ENCODE assay signal across 14 cellular contexts in the genomic region with DNA sequence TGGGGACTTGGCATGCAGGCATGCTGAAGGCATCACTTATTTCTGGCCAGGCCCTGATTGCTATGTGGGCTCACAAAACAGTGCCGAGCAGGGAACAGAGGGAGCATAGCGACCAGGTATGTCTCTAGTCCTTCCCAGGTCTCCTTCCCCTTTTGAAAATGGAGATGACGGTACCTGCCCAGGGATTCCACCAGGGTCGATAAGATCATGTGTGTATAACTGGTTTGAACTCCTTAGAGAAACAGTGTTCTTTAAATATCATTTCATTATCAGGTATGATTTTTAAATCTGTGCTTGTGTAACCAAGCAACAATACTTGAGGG.
DNase-seq lines count a peak whose midpoint lies in the region; ATAC-seq, FAIRE-seq and TF ChIP-seq lines count a peak whose summit lies in the region.
"Had no signal": no experiment of that assay in that cellular context is flagged by ENCODE, and none has a peak within 500 bp of the region (broad histone marks: within the 10 kb centered on the region; RNA-seq: fewer than 3 reads in every experiment).

No MANE protein-coding gene starts in this region.

- no peak overlapping the region for H3K27ac ChIP-seq in CD4-positive, alpha-beta T cell (ENCODE audit: low read depth, low read length)
- no peak overlapping the region for H3K27ac ChIP-seq in CD8-positive, alpha-beta memory T cell (ENCODE audit: low read depth, low read length)
- peak overlapping the region; percentile 17 for H3K27ac ChIP-seq in epithelial cell of prostate
- no peak overlapping the region for H3K27ac ChIP-seq in ovary
- no peak overlapping the region for H3K27ac ChIP-seq in pancreas

- H3K4me1 Mint-ChIP-seq in CD4-positive, alpha-beta T cell (ENCODE audit: low read depth), result peaks cover 53% of the 10 kb centered on the region
- H3K4me1 Mint-ChIP-seq in CD8-positive, alpha-beta memory T cell, result peaks cover 51 to 71% (median 60%) of the 10 kb centered on the region in 3 donors
- H3K4me1 Mint-ChIP-seq in natural killer cell treated with Interleukin-12 subunit alpha and Interleukin-12 subunit beta and Interleukin-15 and Interleukin-18, amount 100 ng/mL, for 72 hours (ENCODE audit: low read depth in 2 of 2), result peaks cover 33 to 41% of the 10 kb centered on the region in 2 donors

- no peak for FAIRE-seq in pancreas (lab: Jason Lieb, UNC)
- FAIRE-seq: GM12878, GM18507 had no signal

- POLR2A ChIA-PET in CD4-positive, alpha-beta T cell (lab: Charles Lee), result no interaction called here
- POLR2A ChIA-PET in CD8-positive, alpha-beta memory T cell (lab: Charles Lee), result no interaction called here

- H3K9me3 Mint-ChIP-seq in CD4-positive, alpha-beta T cell, result no peaks in the 10 kb centered on the region
- H3K9me3 Mint-ChIP-seq in CD8-positive, alpha-beta memory T cell, result no peaks in the 10 kb centered on the region
- H3K9me3 Mint-ChIP-seq in natural killer cell treated with Interleukin-12 subunit alpha and Interleukin-12 subunit beta and Interleukin-15 and Interleukin-18, amount 100 ng/mL, for 72 hours, result peaks cover 5% of the 10 kb centered on the region

- CTCF ChIA-PET in CD4-positive, alpha-beta T cell (lab: Charles Lee), result no interaction called here
- CTCF ChIA-PET in CD8-positive, alpha-beta memory T cell (lab: Charles Lee), result no interaction called here

- no peak for TF ChIP-seq POLR2A in ovary (IDR thresholded peaks at IDR 0.05)

- no peak overlapping the region for H3K4me3 ChIP-seq in CD8-positive, alpha-beta memory T cell (ENCODE audit: low read length)
- H3K4me3 ChIP-seq in ovary (no peak overlapping the region), pancreas (no peak overlapping the region)
- H3K4me3 ChIP-seq: GM12878, HAP-1 had no signal

- no peak for TF ChIP-seq EP300 in ovary (IDR thresholded peaks at IDR 0.05)

- H3K4me3 Mint-ChIP-seq in CD4-positive, alpha-beta T cell, result no peak overlapping the region
- H3K4me3 Mint-ChIP-seq in CD8-positive, alpha-beta memory T cell, result peak overlapping the region in 2 of 7 donors; percentile 11 to 29
- no peak overlapping the region for H3K4me3 Mint-ChIP-seq in natural killer cell treated with Interleukin-12 subunit alpha and Interleukin-12 subunit beta and Interleukin-15 and Interleukin-18, amount 100 ng/mL, for 72 hours

- WGBS in ovary, 3 donors, result 83 to 96% (median 93%) methylated on average over 4 of the region's 4 CpGs
- WGBS in pancreas, 2 donors, result 83 to 93% methylated on average over 4 of the region's 4 CpGs

- DNase-seq in CD4-positive, alpha-beta T cell, result no peak
- DNase-seq in CD8-positive, alpha-beta memory T cell, result no peak
- DNase-seq in epithelial cell of prostate (ENCODE audit: low read depth, low spot score) (no peak), ovary (no peak), pancreas (no peak)
- DNase-seq in natural killer cell treated with Interleukin-12 subunit alpha and Interleukin-12 subunit beta and Interleukin-15 and Interleukin-18, amount 100 ng/mL, for 72 hours (ENCODE audit: low spot score), result no peak
- no peak for DNase-seq in stimulated activated CD4-positive, alpha-beta T cell treated with anti-CD3 and anti-CD28 coated beads, Interleukin-2, amount 100 ng/mL, for 48 hours
- DNase-seq: Caco-2, NCI-H1436 treated with DMSO at 0.1 percent for 48 hours, NCI-H2081, NCI-H524 treated with DMSO at 0.1 percent for 48 hours had no signal

- H3K27me3 ChIP-seq in CD4-positive, alpha-beta T cell (ENCODE audit: control insufficient read depth, insufficient read depth, low read length), result no peaks in the 10 kb centered on the region
- H3K27me3 ChIP-seq in CD8-positive, alpha-beta memory T cell (ENCODE audit: insufficient read depth, low read length, poor library complexity, severe bottlenecking), result no peaks in the 10 kb centered on the region
- H3K27me3 ChIP-seq in ovary (no peaks in the 10 kb centered on the region), pancreas (no peaks in the 10 kb centered on the region)

- intact Hi-C loops in CD4-positive, alpha-beta T cell (cut with DNase I, micrococcal nuclease), result loop anchor here in 1 of 2 experiments (5.0 kb wide), 3 partner anchors 51 to 276 kb away; no protein-coding TSS in a partner anchor
- intact Hi-C loops in ovary (cut with DNase I), result no loop called here
- intact Hi-C loops in pancreas (cut with DNase I), result no loop called here

- peaks cover 44% of the 10 kb centered on the region for H3K4me1 ChIP-seq in CD8-positive, alpha-beta memory T cell (ENCODE audit: insufficient read depth, low read length)
- no peaks in the 10 kb centered on the region for H3K4me1 ChIP-seq in ovary (ENCODE audit: insufficient read depth)
- no peaks in the 10 kb centered on the region for H3K4me1 ChIP-seq in pancreas
- H3K4me1 ChIP-seq: Caco-2 had no signal

- H3K36me3 ChIP-seq in CD8-positive, alpha-beta memory T cell (ENCODE audit: insufficient read depth, low read length), result no peaks in the 10 kb centered on the region
- H3K36me3 ChIP-seq in ovary (no peaks in the 10 kb centered on the region), pancreas (no peaks in the 10 kb centered on the region)
- H3K36me3 ChIP-seq: HAP-1 had no signal

- H3K27me3 Mint-ChIP-seq in CD4-positive, alpha-beta T cell, result no peaks in the 10 kb centered on the region
- no peaks in the 10 kb centered on the region for H3K27me3 Mint-ChIP-seq in CD8-positive, alpha-beta memory T cell
- H3K27me3 Mint-ChIP-seq in natural killer cell treated with Interleukin-12 subunit alpha and Interleukin-12 subunit beta and Interleukin-15 and Interleukin-18, amount 100 ng/mL, for 72 hours, result no peaks in the 10 kb centered on the region

- no peak for ATAC-seq in CD4-positive, alpha-beta T cell (ENCODE audit: poor library complexity)
- no peak for ATAC-seq in natural killer cell treated with Interleukin-12 subunit alpha and Interleukin-12 subunit beta and Interleukin-15 and Interleukin-18, amount 100 ng/mL, for 72 hours
- no peak for ATAC-seq in pancreas
- ATAC-seq: GM12878 had no signal

- H3K9me3 ChIP-seq in CD4-positive, alpha-beta T cell (ENCODE audit: control insufficient read depth, low read length), result no peaks in the 10 kb centered on the region
- H3K9me3 ChIP-seq in CD8-positive, alpha-beta memory T cell (ENCODE audit: low read length), result no peaks in the 10 kb centered on the region
- H3K9me3 ChIP-seq in ovary (no peaks in the 10 kb centered on the region), pancreas (no peaks in the 10 kb centered on the region)
- H3K9me3 ChIP-seq: Caco-2, HAP-1 had no signal

- H3K36me3 Mint-ChIP-seq in CD4-positive, alpha-beta T cell (ENCODE audit: low read depth), result no peaks in the 10 kb centered on the region
- peaks cover 0 to 4% (median 0%) of the 10 kb centered on the region in 3 donors for H3K36me3 Mint-ChIP-seq in CD8-positive, alpha-beta memory T cell
- H3K36me3 Mint-ChIP-seq in natural killer cell treated with Interleukin-12 subunit alpha and Interleukin-12 subunit beta and Interleukin-15 and Interleukin-18, amount 100 ng/mL, for 72 hours, result no peaks in the 10 kb centered on the region

- H3K27ac Mint-ChIP-seq in CD4-positive, alpha-beta T cell, result peak overlapping the region; percentile 83
- peak overlapping the region in 5 of 8 donors; percentile 30 to 58 (median 49) for H3K27ac Mint-ChIP-seq in CD8-positive, alpha-beta memory T cell
- peak overlapping the region; percentile 14 to 32 for H3K27ac Mint-ChIP-seq in natural killer cell treated with Interleukin-12 subunit alpha and Interleukin-12 subunit beta and Interleukin-15 and Interleukin-18, amount 100 ng/mL, for 72 hours

- no peak for TF ChIP-seq CTCF in CD4-positive, alpha-beta T cell (IDR thresholded peaks at IDR 0.05)
- TF ChIP-seq CTCF in ovary (IDR thresholded peaks at IDR 0.05) (no peak), pancreas (IDR thresholded peaks at IDR 0.05) (no peak)

Comparison
In these comparisons a context has a peak if more than half of its experiments do, and no peak if none do; other contexts are left out.
1. H3K27ac Mint-ChIP-seq: peak in every context shown above with its lines; median percentile 83 in CD4-positive, alpha-beta T cell; 49 in CD8-positive, alpha-beta memory T cell; 23 in natural killer cell treated with Interleukin-12 subunit alpha and Interleukin-12 subunit beta and Interleukin-15 and Interleukin-18, amount 100 ng/mL, for 72 hours.